ENCODE assay signal across 8 cellular contexts in the genomic region with DNA sequence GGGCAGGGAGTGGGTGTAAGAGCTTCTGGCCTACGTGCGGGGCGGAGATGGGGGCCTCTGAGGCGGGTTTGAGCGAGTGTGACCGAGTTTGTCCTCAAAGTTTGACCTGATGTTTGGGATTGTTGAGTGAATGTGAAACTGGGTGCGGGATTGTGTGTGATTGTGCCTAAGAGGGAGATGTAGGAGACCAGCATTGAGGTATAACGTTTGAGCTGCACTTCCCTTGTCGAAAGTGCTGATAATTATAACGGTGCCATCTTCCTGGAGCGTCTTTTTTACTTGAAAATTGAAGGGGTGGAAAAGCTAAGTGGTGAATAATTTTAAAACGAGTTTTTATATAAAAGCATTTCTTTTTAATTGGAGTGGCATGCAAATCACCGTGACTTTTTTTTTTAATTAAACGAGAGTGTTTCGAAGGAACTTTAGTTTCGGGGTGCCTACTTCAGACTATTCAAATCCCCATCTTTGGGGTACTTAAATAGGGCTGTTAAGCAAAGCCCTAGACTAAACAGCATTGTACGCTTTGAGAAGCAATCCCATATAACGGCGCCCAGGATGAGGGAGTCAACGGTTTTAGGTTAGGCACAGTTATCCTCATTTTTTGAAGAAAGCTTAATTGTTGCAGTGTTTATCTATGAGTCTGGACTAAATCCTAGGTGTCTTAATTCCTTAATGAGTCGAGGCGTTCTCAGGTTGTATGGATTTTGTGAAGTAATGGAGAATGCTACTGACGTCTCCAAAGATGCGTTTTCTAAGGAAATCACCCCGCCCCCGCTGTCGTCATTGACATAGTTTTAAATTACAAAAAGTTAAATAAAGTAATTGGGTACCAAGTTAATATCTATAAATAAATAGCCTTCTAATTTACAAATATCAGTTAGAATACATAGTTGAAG. TPM values are rescaled to one million over a fixed set of nuclear protein-coding genes. Genes with fewer than 3 reads are reported as not detected.
DNase-seq lines count a peak whose midpoint lies in the region; ATAC-seq and TF ChIP-seq lines count a peak whose summit lies in the region.

No MANE protein-coding gene starts in this region.

- H3K9me3 ChIP-seq in ascending aorta, result no peaks in the 10 kb centered on the region
- H3K9me3 ChIP-seq in suprapubic skin, result no peaks in the 10 kb centered on the region

- no peak for TF ChIP-seq POLR2A in suprapubic skin (IDR thresholded peaks at IDR 0.05)

- H3K4me1 ChIP-seq in ascending aorta (peaks cover 0 to 12% of the 10 kb centered on the region in 2 donors), suprapubic skin (peaks cover 24% of the 10 kb centered on the region)

- TF ChIP-seq CTCF in ascending aorta (IDR thresholded peaks at IDR 0.05) (no peak), suprapubic skin (IDR thresholded peaks at IDR 0.05) (no peak)

- no peaks in the 10 kb centered on the region for H3K27me3 ChIP-seq in ascending aorta
- H3K27me3 ChIP-seq in suprapubic skin, result no peaks in the 10 kb centered on the region

- no peak for TF ChIP-seq EP300 in suprapubic skin (IDR thresholded peaks at IDR 0.05)

- intact Hi-C loops in ascending aorta (cut with DNase I), result loop anchor here (2.0 to 10.0 kb wide), 5 partner anchors 63 to 1099 kb away; a partner anchor contains a TSS

- H3K36me3 ChIP-seq in ascending aorta (peaks cover 0 to 17% of the 10 kb centered on the region in 2 donors), suprapubic skin (peaks cover 3% of the 10 kb centered on the region)

- no peak for ATAC-seq in GM18498 (IDR thresholded peaks at IDR 0.05; ENCODE audit: unreplicated experiment)

- 1% methylated on average over 27 of the region's 27 CpGs for WGBS in suprapubic skin

- peak in 2 of 3 donors; percentile 8 to 14 for DNase-seq in stimulated activated CD4-positive, alpha-beta T cell treated with anti-CD3 and anti-CD28 coated beads, Interleukin-12 subunit alpha, Interleukin-12 subunit beta, amount 100 ng/mL, for 48 hours (ENCODE audit: low read depth in 2 of 3, low spot score in 1 of 3)
- DNase-seq in stimulated activated CD4-positive, alpha-beta T cell treated with anti-CD3 and anti-CD28 coated beads, Interleukin-12 subunit alpha, Interleukin-12 subunit beta, amount 100 ng/mL, for 4 hours, result no peak
- DNase-seq in NCI-H146 treated with DMSO at 0.1 percent for 48 hours (lab: John Stamatoyannopoulos, UW; ENCODE audit: unreplicated experiment), result peak; percentile 78
- no peak for DNase-seq in ascending aorta (ENCODE audit: low spot score in 2 of 2)
- DNase-seq in kidney glomerular epithelial cell (lab: John Stamatoyannopoulos, UW), result peak; percentile 48
- peak in 1 of 2 donors; percentile 49 for DNase-seq in suprapubic skin (ENCODE audit: low spot score in 2 of 2)
- DNase-seq in superior temporal gyrus (ENCODE audit: extremely low spot score), result no peak

- H3K4me3 ChIP-seq in ascending aorta (peak overlapping the region; percentile 81), suprapubic skin (peak overlapping the region; percentile 75)

- H3K27ac ChIP-seq in ascending aorta, result peak overlapping the region; percentile 92 to 96
- peak overlapping the region; percentile 92 for H3K27ac ChIP-seq in suprapubic skin

RNA-seq across cellular contexts. Expression of a gene that starts 0.6 kb away (rescaled TPM):
- total RNA-seq in ascending aorta, result 21.2 TPM
- 10 to 100 TPM; 60.2 to 70.4 (median 64.3) TPM for total RNA-seq in suprapubic skin

RNA-seq across cellular contexts. Expression of a gene that starts 1.1 kb away (rescaled TPM):
- total RNA-seq in ascending aorta (1.9 TPM), suprapubic skin (1 to 10 TPM; 3.6 to 9.8 (median 6.2) TPM)

Comparison
In these comparisons a context has a peak if more than half of its experiments do, and no peak if none do; other contexts are left out.
1. DNase-seq: peak in stimulated activated CD4-positive, alpha-beta T cell treated with anti-CD3 and anti-CD28 coated beads, Interleukin-12 subunit alpha, Interleukin-12 subunit beta, amount 100 ng/mL, for 48 hours (2 of 3), NCI-H146 treated with DMSO at 0.1 percent for 48 hours (single experiment) and kidney glomerular epithelial cell (single experiment); none in stimulated activated CD4-positive, alpha-beta T cell treated with anti-CD3 and anti-CD28 coated beads, Interleukin-12 subunit alpha, Interleukin-12 subunit beta, amount 100 ng/mL, for 4 hours (single experiment), ascending aorta (0 of 2) and superior temporal gyrus (single experiment).